ENCODE assay signal across 19 cellular contexts in genomic region chr3:61448378-61448777, GRCh38.
"Had no signal": no experiment of that assay in that cellular context is flagged by ENCODE, and none has a peak within 500 bp of the region (broad histone marks: within the 10 kb centered on the region; RNA-seq: fewer than 3 reads in every experiment).

No MANE protein-coding gene starts in this region.

- DNase-seq: activated CD4-positive, alpha-beta T cell treated with anti-CD3 and anti-CD28 coated beads, Interleukin-2, amount 10 ng/mL, durations not matched to agents 7 days and 5 days; activated CD8-positive, alpha-beta T cell treated with anti-CD3 and anti-CD28 coated beads, Interleukin-2, amount 10 ng/mL, durations not matched to agents 7 days and 5 days; activated T-cell treated with anti-CD3 and anti-CD28 coated beads, Interleukin-2, amount 50 U/mL, for 1 hour; adrenal gland; cerebellar nuclear complex; foreskin fibroblast; hippocampal formation; kidney glomerular epithelial cell; naive B cell; occipital lobe; retina; stimulated activated CD4-positive, alpha-beta T cell treated with anti-CD3 and anti-CD28 coated beads, Interleukin-4, amount 100 ng/mL, for 24 hours; stimulated activated naive CD4-positive, alpha-beta T cell treated with Interleukin-2 at 50 U/mL for 16 hours; SW 1271; T-helper 17 cell had no signal

- H3K36me3 ChIP-seq: adrenal gland, thoracic aorta, vagina had no signal

- H3K27me3 ChIP-seq: adrenal gland, vagina had no signal

- H3K4me3 ChIP-seq: adrenal gland, thoracic aorta, vagina had no signal

- H3K9me3 ChIP-seq: thoracic aorta, vagina had no signal

- ATAC-seq: activated CD4-positive, CD25-positive, alpha-beta regulatory T cell treated with anti-CD3 and anti-CD28 coated beads, Interleukin-2, amount 50 U/mL, for 24 hours; activated CD8-positive, alpha-beta T cell treated with anti-CD3 and anti-CD28 coated beads, Interleukin-2, amount 10 ng/mL, durations not matched to agents 7 days and 5 days; activated naive CD4-positive, alpha-beta T cell treated with anti-CD3 and anti-CD28 coated beads, Interleukin-2, amount 50 U/mL, for 72 hours; T-helper 17 cell had no signal

- H3K4me1 ChIP-seq: adrenal gland, vagina had no signal
